ENCODE assay signal across 1 cellular context in genomic region chr7:22677267-22677666, GRCh38. TPM values are rescaled to one million over a fixed set of nuclear protein-coding genes. Genes with fewer than 3 reads are reported as not detected.
"Had no signal": no experiment of that assay in that cellular context is flagged by ENCODE, and none has a peak within 500 bp of the region (broad histone marks: within the 10 kb centered on the region; RNA-seq: fewer than 3 reads in every experiment).

No MANE protein-coding gene starts in this region.

RNA-seq across cellular contexts. Expression of gene IL6, which starts 49.7 kb away (rescaled TPM):
- total RNA-seq: liver had no signal
